In genomic region chr5:9653811-9654210, GRCh38 we compare ENCODE assay signal across 9 cellular contexts. TPM values are rescaled to one million over a fixed set of nuclear protein-coding genes. Genes with fewer than 3 reads are reported as not detected.
DNase-seq lines count a peak whose midpoint lies in the region; ATAC-seq and TF ChIP-seq lines count a peak whose summit lies in the region.
"Had no signal": no experiment of that assay in that cellular context is flagged by ENCODE, and none has a peak within 500 bp of the region (broad histone marks: within the 10 kb centered on the region; RNA-seq: fewer than 3 reads in every experiment).

No MANE protein-coding gene starts in this region.

- CTCF ChIA-PET in activated CD8-positive, alpha-beta T cell treated with anti-CD3 and anti-CD28 coated beads for 36 hours (lab: Charles Lee): no interaction called here
- CTCF ChIA-PET in activated naive CD4-positive, alpha-beta T cell treated with anti-CD3 and anti-CD28 coated beads, Interleukin-2, amount 10 ng/mL, durations not matched to agents 7 days and 5 days (lab: Charles Lee): no interaction called here

- peak; percentile 89 for ATAC-seq in GM19395 (IDR thresholded peaks at IDR 0.05; ENCODE audit: unreplicated experiment)
- ATAC-seq in HG03378 (IDR thresholded peaks at IDR 0.05; ENCODE audit: unreplicated experiment): peak; percentile 80
- ATAC-seq in activated CD8-positive, alpha-beta T cell treated with anti-CD3 and anti-CD28 coated beads for 36 hours: no peak

- H3K27ac Mint-ChIP-seq in activated CD8-positive, alpha-beta T cell treated with anti-CD3 and anti-CD28 coated beads for 36 hours: no peak overlapping the region
- H3K27ac Mint-ChIP-seq in activated naive CD4-positive, alpha-beta T cell treated with anti-CD3 and anti-CD28 coated beads, Interleukin-2, amount 10 ng/mL, durations not matched to agents 7 days and 5 days: no peak overlapping the region
- H3K27ac Mint-ChIP-seq: CD4-positive, CD25-positive, alpha-beta regulatory T cell had no signal

- DNase-seq in A172 (ENCODE audit: low spot score): peak; percentile 84
- DNase-seq in epithelial cell of prostate (ENCODE audit: low read depth, low spot score): peak; percentile 63
- peak; percentile 19 for DNase-seq in testis
- no peak for DNase-seq in activated CD8-positive, alpha-beta T cell treated with anti-CD3 and anti-CD28 coated beads for 36 hours
- DNase-seq in activated naive CD4-positive, alpha-beta T cell treated with anti-CD3 and anti-CD28 coated beads, Interleukin-2, amount 10 ng/mL, durations not matched to agents 7 days and 5 days: no peak
- no peak for DNase-seq in foreskin melanocyte
- DNase-seq: CD4-positive, CD25-positive, alpha-beta regulatory T cell had no signal

- H3K27me3 Mint-ChIP-seq in activated CD8-positive, alpha-beta T cell treated with anti-CD3 and anti-CD28 coated beads for 36 hours: no peaks in the 10 kb centered on the region
- H3K27me3 Mint-ChIP-seq in activated naive CD4-positive, alpha-beta T cell treated with anti-CD3 and anti-CD28 coated beads, Interleukin-2, amount 10 ng/mL, durations not matched to agents 7 days and 5 days: no peaks in the 10 kb centered on the region
- H3K27me3 Mint-ChIP-seq: CD4-positive, CD25-positive, alpha-beta regulatory T cell had no signal

- H3K27ac ChIP-seq in epithelial cell of prostate (no peak overlapping the region), testis (no peak overlapping the region)

- no peak overlapping the region for H3K4me3 ChIP-seq in testis

- no peak for TF ChIP-seq POLR2A in testis (IDR thresholded peaks at IDR 0.05)

- intact Hi-C loops in testis (cut with DNase I; ENCODE audit: low total_unique reads): no loop called here
- intact Hi-C loops in activated CD8-positive, alpha-beta T cell treated with anti-CD3 and anti-CD28 coated beads for 36 hours (cut with micrococcal nuclease): no loop called here

- H3K9me3 Mint-ChIP-seq in activated CD8-positive, alpha-beta T cell treated with anti-CD3 and anti-CD28 coated beads for 36 hours: no peaks in the 10 kb centered on the region
- no peaks in the 10 kb centered on the region for H3K9me3 Mint-ChIP-seq in activated naive CD4-positive, alpha-beta T cell treated with anti-CD3 and anti-CD28 coated beads, Interleukin-2, amount 10 ng/mL, durations not matched to agents 7 days and 5 days

- H3K9me3 ChIP-seq in testis: no peaks in the 10 kb centered on the region

- no peak for TF ChIP-seq CTCF in testis (IDR thresholded peaks at IDR 0.05)
- TF ChIP-seq CTCF in activated CD8-positive, alpha-beta T cell treated with anti-CD3 and anti-CD28 coated beads for 36 hours (IDR thresholded peaks at IDR 0.05): no peak

- no peaks in the 10 kb centered on the region for H3K4me1 Mint-ChIP-seq in activated CD8-positive, alpha-beta T cell treated with anti-CD3 and anti-CD28 coated beads for 36 hours (ENCODE audit: low read depth)
- H3K4me1 Mint-ChIP-seq in activated naive CD4-positive, alpha-beta T cell treated with anti-CD3 and anti-CD28 coated beads, Interleukin-2, amount 10 ng/mL, durations not matched to agents 7 days and 5 days: no peaks in the 10 kb centered on the region
- H3K4me1 Mint-ChIP-seq: CD4-positive, CD25-positive, alpha-beta regulatory T cell had no signal

- 46 to 73% methylated on average over 2 of the region's 2 CpGs for WGBS in testis, 2 donors

- POLR2A ChIA-PET in activated CD8-positive, alpha-beta T cell treated with anti-CD3 and anti-CD28 coated beads for 36 hours (lab: Charles Lee): no interaction called here

- H3K4me1 ChIP-seq in testis: no peaks in the 10 kb centered on the region

- H3K36me3 ChIP-seq in testis (ENCODE audit: low read depth, missing control alignments): no peaks in the 10 kb centered on the region

- no peaks in the 10 kb centered on the region for H3K36me3 Mint-ChIP-seq in activated CD8-positive, alpha-beta T cell treated with anti-CD3 and anti-CD28 coated beads for 36 hours (ENCODE audit: low read depth)
- H3K36me3 Mint-ChIP-seq in activated naive CD4-positive, alpha-beta T cell treated with anti-CD3 and anti-CD28 coated beads, Interleukin-2, amount 10 ng/mL, durations not matched to agents 7 days and 5 days: no peaks in the 10 kb centered on the region
- H3K36me3 Mint-ChIP-seq: CD4-positive, CD25-positive, alpha-beta regulatory T cell had no signal

- H3K4me3 Mint-ChIP-seq in activated CD8-positive, alpha-beta T cell treated with anti-CD3 and anti-CD28 coated beads for 36 hours: no peak overlapping the region
- no peak overlapping the region for H3K4me3 Mint-ChIP-seq in activated naive CD4-positive, alpha-beta T cell treated with anti-CD3 and anti-CD28 coated beads, Interleukin-2, amount 10 ng/mL, durations not matched to agents 7 days and 5 days
- H3K4me3 Mint-ChIP-seq: CD4-positive, CD25-positive, alpha-beta regulatory T cell had no signal

- H3K27me3 ChIP-seq in testis: no peaks in the 10 kb centered on the region

RNA-seq across cellular contexts. Expression of gene TAS2R1, which starts 23.7 kb away (rescaled TPM):
- total RNA-seq in A172 (2014; rRNA removed; shearing (Covaris generic)): not detected in 2 replicates
- 1 to 10 TPM in 1 of 2 donors, under 1 TPM in 1; 0.50 to 1.3 TPM for total RNA-seq in testis
- 1.1 TPM for polyA plus RNA-seq in testis (ENCODE audit: insufficient read depth, low read depth, low replicate concordance)
- not detected for total RNA-seq in activated CD8-positive, alpha-beta T cell treated with anti-CD3 and anti-CD28 coated beads for 36 hours
- total RNA-seq: CD4-positive, CD25-positive, alpha-beta regulatory T cell had no signal
- polyA plus RNA-seq: CD4-positive, CD25-positive, alpha-beta regulatory T cell had no signal

Comparison
In these comparisons a context has a peak if more than half of its experiments do, and no peak if none do; other contexts are left out.
1. DNase-seq: peak in A172 (single experiment), epithelial cell of prostate (single experiment) and testis (single experiment); none in activated CD8-positive, alpha-beta T cell treated with anti-CD3 and anti-CD28 coated beads for 36 hours (single experiment), activated naive CD4-positive, alpha-beta T cell treated with anti-CD3 and anti-CD28 coated beads, Interleukin-2, amount 10 ng/mL, durations not matched to agents 7 days and 5 days (single experiment) and foreskin melanocyte (single experiment).